10 cellular contexts compared by ENCODE assay signal in genomic region chr2:18855027-18855426, GRCh38.
DNase-seq lines count a peak whose midpoint lies in the region; ATAC-seq and TF ChIP-seq lines count a peak whose summit lies in the region.
"Had no signal": no experiment of that assay in that cellular context is flagged by ENCODE, and none has a peak within 500 bp of the region (broad histone marks: within the 10 kb centered on the region; RNA-seq: fewer than 3 reads in every experiment).

No MANE protein-coding gene starts in this region.

- H3K4me3 ChIP-seq in OCI-LY3 (ENCODE audit: low read length), result no peak overlapping the region
- H3K4me3 ChIP-seq in lower leg skin (ENCODE audit: low read depth, poor library complexity, severe bottlenecking), result no peak overlapping the region

- H3K4me2 ChIP-seq in OCI-LY3 (ENCODE audit: low read length), result peak overlapping the region; percentile 60

- no peaks in the 10 kb centered on the region for H4K20me1 ChIP-seq in OCI-LY3 (ENCODE audit: insufficient read depth, low read length)

- no peaks in the 10 kb centered on the region for H3K36me3 ChIP-seq in OCI-LY3 (replicated peaks; ENCODE audit: low read depth, low read length)

- H2AFZ ChIP-seq in OCI-LY3 (ENCODE audit: low read depth, low read length), result no peak overlapping the region

- H3K27me3 ChIP-seq in OCI-LY3 (ENCODE audit: low read depth, low read length) (no peaks in the 10 kb centered on the region), foreskin keratinocyte (no peaks in the 10 kb centered on the region)

- TF ChIP-seq POLR2A in lower leg skin (IDR thresholded peaks at IDR 0.05), result no peak

- H3K27ac ChIP-seq in OCI-LY3 (ENCODE audit: low read length), result peak overlapping the region; percentile 83
- H3K27ac ChIP-seq in foreskin keratinocyte, result no peak overlapping the region

- peak overlapping the region; percentile 18 for H3K9ac ChIP-seq in OCI-LY3 (ENCODE audit: low read length)

- H3K79me2 ChIP-seq in OCI-LY3 (ENCODE audit: low read length), result no peaks in the 10 kb centered on the region

- ATAC-seq in GM21360 (IDR thresholded peaks at IDR 0.05; ENCODE audit: unreplicated experiment), result peak; percentile 34
- peak; percentile 68 for ATAC-seq in foreskin keratinocyte
- no peak for ATAC-seq in esophagus mucosa
- ATAC-seq: naive thymus-derived CD4-positive, alpha-beta T cell had no signal

- intact Hi-C loops in lower leg skin (cut with DNase I; ENCODE audit: low total_unique reads), result no loop called here

- DNase-seq in AG09319 (ENCODE audit: extremely low read depth, low read depth) (no peak), foreskin keratinocyte (peak in 1 of 2 donors; percentile 12), lower leg skin (ENCODE audit: low spot score in 2 of 2) (no peak), ecto neural progenitor cell (ENCODE audit: low spot score) (no peak), NCI-H510A (lab: John Stamatoyannopoulos, UW) (no peak)
- DNase-seq: naive thymus-derived CD4-positive, alpha-beta T cell; NCI-H510A treated with DMSO at 0.1 percent for 48 hours had no signal

- H3K4me1 ChIP-seq in OCI-LY3 (ENCODE audit: low read length) (peaks cover 32% of the 10 kb centered on the region), foreskin keratinocyte (no peaks in the 10 kb centered on the region)

- H3K9me3 ChIP-seq in OCI-LY3 (ENCODE audit: insufficient read depth, low read length), result 0 out of 2 replicates have a peak, but pooled peaks cover 4% of the 10 kb centered on the region

- TF ChIP-seq CTCF in AG09319 (IDR thresholded peaks at IDR 0.05; ENCODE audit: low read depth, low read length) (peak; percentile 14), OCI-LY3 (IDR thresholded peaks at IDR 0.05; ENCODE audit: low read depth, low read length) (peak; percentile 41), foreskin keratinocyte (conservative IDR thresholded peaks at IDR 0.05) (peak; percentile 58), lower leg skin (IDR thresholded peaks at IDR 0.05) (no peak)

Comparison
In these comparisons a context has a peak if more than half of its experiments do, and no peak if none do; other contexts are left out.
1. CTCF ChIP-seq: peak in AG09319 (single experiment), OCI-LY3 (single experiment) and foreskin keratinocyte (single experiment); none in lower leg skin (0 of 3).